Comparison of ENCODE assay signal across 6 cellular contexts in the genomic region with DNA sequence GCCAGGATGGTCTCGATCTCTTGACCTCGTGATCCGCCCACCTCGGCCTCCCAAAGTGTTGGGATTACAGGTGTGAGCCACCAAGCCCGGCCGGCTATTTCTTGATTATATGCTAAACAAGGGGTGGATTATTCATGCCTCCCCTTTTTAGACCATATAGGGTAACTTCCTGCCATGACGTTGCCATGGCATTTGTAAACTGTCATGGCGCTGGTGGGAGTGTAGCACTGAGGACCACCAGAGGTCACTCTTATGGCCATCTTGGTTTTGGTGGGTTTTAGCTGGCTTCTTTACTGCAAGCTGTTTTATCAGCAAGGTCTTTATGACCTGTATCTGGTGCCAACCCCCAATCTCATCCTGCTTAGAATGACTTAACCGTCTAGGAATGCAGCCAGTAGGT. TPM values are rescaled to one million over a fixed set of nuclear protein-coding genes. Genes with fewer than 3 reads are reported as not detected.
"Had no signal": no experiment of that assay in that cellular context is flagged by ENCODE, and none has a peak within 500 bp of the region (broad histone marks: within the 10 kb centered on the region; RNA-seq: fewer than 3 reads in every experiment).

No MANE protein-coding gene starts in this region.

RNA-seq across cellular contexts. Expression of gene RAB39A, which starts 46.8 kb away (rescaled TPM):
- total RNA-seq: dermis microvascular lymphatic vessel endothelial cell, esophagus mucosa, glomerular endothelial cell, left ventricle myocardium superior, pulmonary artery endothelial cell had no signal
- polyA plus RNA-seq: hepatocyte had no signal
